Comparison of ENCODE assay signal across 8 cellular contexts in the genomic region with DNA sequence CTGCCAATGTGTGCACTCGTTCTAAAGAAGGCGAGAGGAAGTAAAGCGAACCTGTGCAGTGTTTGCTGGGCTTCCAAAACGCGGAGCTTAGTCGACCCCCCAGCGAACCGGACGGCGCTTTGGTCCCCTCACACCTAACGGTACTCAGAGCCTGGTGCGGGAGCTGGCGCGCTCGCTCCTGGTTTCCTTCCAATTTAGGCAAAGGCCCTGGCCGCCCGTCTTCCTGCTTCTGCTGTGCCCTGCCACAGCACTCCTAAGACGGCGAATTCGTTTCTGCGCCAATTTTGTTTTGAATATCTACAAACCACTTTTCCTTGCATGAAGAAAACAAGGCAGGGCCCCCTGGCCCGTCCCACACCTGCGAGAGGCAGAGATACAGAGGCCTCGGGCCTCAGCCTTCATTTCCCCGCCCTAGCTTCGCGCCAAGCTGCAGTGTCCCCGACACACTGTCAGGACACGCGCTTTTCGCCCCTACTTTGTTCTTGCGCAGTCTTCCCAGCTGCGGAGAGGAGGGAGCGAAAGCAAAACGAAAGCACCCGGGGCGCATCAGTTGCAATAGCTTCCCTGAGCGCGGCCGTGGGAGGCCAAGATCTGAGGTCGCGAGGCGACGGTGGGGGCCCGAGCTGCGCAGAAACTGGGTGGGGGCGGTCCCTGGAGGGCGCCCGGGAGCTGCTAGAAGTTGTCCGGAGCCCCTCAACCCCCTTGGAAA.
A peak's percentile ranks its signal among the peaks of the same experiment; 100 is the strongest.
DNase-seq lines count a peak whose midpoint lies in the region; ATAC-seq, FAIRE-seq and TF ChIP-seq lines count a peak whose summit lies in the region.

No MANE protein-coding gene starts in this region.

- peak overlapping the region; percentile 83 for H3K4me3 ChIP-seq in Jurkat, Clone E6-1 (ENCODE audit: low read length)
- peak overlapping the region; percentile 81 for H3K4me3 ChIP-seq in rectal smooth muscle tissue (ENCODE audit: low read length)

- intact Hi-C loops in Right ventricle myocardium inferior (cut with DNase I), result loop anchor here (10.0 kb wide), 1 partner anchor 678 kb away; no protein-coding TSS in a partner anchor

- H3K4me1 ChIP-seq in rectal smooth muscle tissue (ENCODE audit: control insufficient read depth, insufficient read depth, low read length), result no peaks in the 10 kb centered on the region

- H3K36me3 ChIP-seq in rectal smooth muscle tissue (ENCODE audit: control insufficient read depth, insufficient read depth, low read length), result no peaks in the 10 kb centered on the region

- H3K27me3 ChIP-seq in rectal smooth muscle tissue (ENCODE audit: control insufficient read depth, insufficient read depth, low read length), result peaks cover 26% of the 10 kb centered on the region

- FAIRE-seq in GM12892 (lab: Jason Lieb, UNC), result no peak

- peak; percentile 53 for DNase-seq in Jurkat, Clone E6-1 (ENCODE audit: low read depth, low spot score)
- peak; percentile 42 for DNase-seq in activated effector memory CD4-positive, alpha-beta T cell treated with Interleukin-2 at 50 U/mL for 16 hours
- DNase-seq in Right ventricle myocardium inferior (ENCODE audit: missing footprints) (peak; percentile 75), GM12892 (ENCODE audit: insufficient read length) (no peak), NCI-H2081 treated with DMSO at 0.1 percent for 48 hours (lab: John Stamatoyannopoulos, UW) (no peak)

- no peak overlapping the region for H3K9ac ChIP-seq in rectal smooth muscle tissue (ENCODE audit: low read length)

- ATAC-seq in Right ventricle myocardium inferior (no peak), GM21515 (IDR thresholded peaks at IDR 0.05; ENCODE audit: unreplicated experiment) (no peak), HG02970 (IDR thresholded peaks at IDR 0.05; ENCODE audit: low FRiP score, unreplicated experiment) (no peak)

- no peak for TF ChIP-seq POLR2A in GM12892 (IDR thresholded peaks at IDR 0.05; ENCODE audit: low read depth, low read length)

- no peak overlapping the region for H3K27ac ChIP-seq in rectal smooth muscle tissue (ENCODE audit: low read depth, low read length)

Comparison
In these comparisons a context has a peak if more than half of its experiments do, and no peak if none do; other contexts are left out.
1. DNase-seq: peak in Jurkat, Clone E6-1 (single experiment), activated effector memory CD4-positive, alpha-beta T cell treated with Interleukin-2 at 50 U/mL for 16 hours (single experiment) and Right ventricle myocardium inferior (single experiment); none in GM12892 (single experiment) and NCI-H2081 treated with DMSO at 0.1 percent for 48 hours (single experiment).